In the genomic region with DNA sequence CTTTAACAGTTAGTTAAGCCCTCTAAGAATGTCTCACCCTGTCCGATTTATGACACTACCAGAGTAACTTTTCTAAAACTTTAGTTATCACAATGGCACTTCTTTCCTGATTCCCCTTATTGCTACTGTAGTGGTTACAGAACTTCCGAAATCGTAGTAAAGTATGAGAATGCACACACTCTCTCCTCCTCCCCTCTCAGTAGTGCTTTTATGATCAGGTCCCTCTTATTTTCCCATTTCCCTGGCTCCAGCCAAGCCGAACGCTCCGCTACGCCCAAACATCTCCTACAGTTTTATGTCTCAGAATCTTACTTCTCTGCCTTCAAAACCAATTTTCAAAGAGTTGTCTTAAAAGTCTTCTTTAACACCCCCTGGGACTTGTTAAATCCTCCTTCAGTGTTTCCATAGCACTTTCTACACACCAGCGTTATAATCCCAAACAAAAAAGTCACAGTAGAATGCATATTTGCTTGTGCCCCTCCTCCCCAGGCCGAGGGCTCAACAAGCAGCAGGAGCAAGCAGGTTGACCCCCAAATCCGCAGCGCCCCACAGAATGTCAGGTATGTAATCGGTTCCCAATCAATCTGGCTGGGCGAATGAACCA, we compare ENCODE assay signal across 8 cellular contexts. TPM values are rescaled to one million over a fixed set of nuclear protein-coding genes. Genes with fewer than 3 reads are reported as not detected.
DNase-seq lines count a peak whose midpoint lies in the region; ATAC-seq and TF ChIP-seq lines count a peak whose summit lies in the region.

No MANE protein-coding gene starts in this region.

- H3K27me3 ChIP-seq in HL-60 (ENCODE audit: insufficient read depth, poor library complexity, severe bottlenecking) = no peaks in the 10 kb centered on the region
- H3K27me3 ChIP-seq in ascending aorta = no peaks in the 10 kb centered on the region
- no peaks in the 10 kb centered on the region for H3K27me3 ChIP-seq in kidney epithelial cell (ENCODE audit: control insufficient read depth, insufficient read depth, low read length)
- no peaks in the 10 kb centered on the region for H3K27me3 ChIP-seq in testis

- peak; percentile 15 for DNase-seq in CD1c-positive myeloid dendritic cell (ENCODE audit: extremely low spot score)
- no peak for DNase-seq in HL-60 (ENCODE audit: low read depth in 1 of 2, low spot score in 1 of 2)
- no peak for DNase-seq in ascending aorta (ENCODE audit: low spot score in 2 of 2)
- no peak for DNase-seq in kidney epithelial cell (ENCODE audit: low read depth)
- DNase-seq in testis = peak; percentile 26
- no peak for DNase-seq in activated CD4-positive, CD25-positive, alpha-beta regulatory T cell treated with anti-CD3 and anti-CD28 coated beads, Interleukin-2, amount 50 U/mL, for 72 hours
- DNase-seq in activated CD4-positive, alpha-beta T cell treated with anti-CD3 and anti-CD28 coated beads, Interleukin-2, amount 50 U/mL, for 1 hour = no peak

- H3K36me3 ChIP-seq in ascending aorta = peaks cover 6 to 7% of the 10 kb centered on the region in 2 donors
- H3K36me3 ChIP-seq in kidney epithelial cell (ENCODE audit: control insufficient read depth, insufficient read depth, low read length) = no peaks in the 10 kb centered on the region
- H3K36me3 ChIP-seq in testis (ENCODE audit: low read depth, missing control alignments) = no peaks in the 10 kb centered on the region

- TF ChIP-seq POLR2A in testis (IDR thresholded peaks at IDR 0.05) = no peak

- TF ChIP-seq CTCF in HL-60 (IDR thresholded peaks at IDR 0.05; ENCODE audit: insufficient read depth, low read length) (no peak), ascending aorta (IDR thresholded peaks at IDR 0.05) (no peak), kidney epithelial cell (IDR thresholded peaks at IDR 0.05; ENCODE audit: insufficient read depth, low read length, poor library complexity, severe bottlenecking) (no peak), testis (IDR thresholded peaks at IDR 0.05) (no peak)

- ATAC-seq in GM19455 (IDR thresholded peaks at IDR 0.05; ENCODE audit: unreplicated experiment) = peak; percentile 30

- intact Hi-C loops in ascending aorta (cut with DNase I) (loop anchor here (1.0 to 5.0 kb wide), 3 partner anchors 95 to 270 kb away; a partner anchor contains a TSS), testis (cut with DNase I; ENCODE audit: low total_unique reads) (no loop called here)

- H3K27ac ChIP-seq in HL-60 (replicated peaks) (peak overlapping the region; percentile 73), ascending aorta (peak overlapping the region; percentile 35 to 68), testis (peak overlapping the region; percentile 49 to 81)

- H3K4me3 ChIP-seq in HL-60 (replicated peaks; ENCODE audit: insufficient read depth, low read length) (peak overlapping the region; percentile 65), ascending aorta (peak overlapping the region; percentile 65 to 91), kidney epithelial cell (ENCODE audit: low read depth, low read length) (peak overlapping the region; percentile 57), testis (peak overlapping the region; percentile 82 to 88)

- H3K4me1 ChIP-seq in ascending aorta (peaks cover 0 to 13% of the 10 kb centered on the region in 2 donors), testis (peaks cover 11% of the 10 kb centered on the region)

- WGBS in testis, 2 donors = 1 to 2% methylated on average over 13 of the region's 13 CpGs

- H3K9me3 ChIP-seq in ascending aorta (no peaks in the 10 kb centered on the region), testis (no peaks in the 10 kb centered on the region)

RNA-seq across cellular contexts. Expression of a gene that starts 0.7 kb away (rescaled TPM):
- 0.53 TPM for total RNA-seq in ascending aorta
- 35.2 and 36.1 TPM in 2 replicates for total RNA-seq in kidney epithelial cell
- 10 to 100 TPM; 16.8 to 24.6 TPM for total RNA-seq in testis
- polyA plus RNA-seq in testis (ENCODE audit: insufficient read depth, low read depth, low replicate concordance) = 18.9 TPM

Comparison
In these comparisons a context has a peak if more than half of its experiments do, and no peak if none do; other contexts are left out.
1. DNase-seq: peak in CD1c-positive myeloid dendritic cell (single experiment) and testis (single experiment); none in HL-60 (0 of 2), ascending aorta (0 of 2), kidney epithelial cell (single experiment), activated CD4-positive, CD25-positive, alpha-beta regulatory T cell treated with anti-CD3 and anti-CD28 coated beads, Interleukin-2, amount 50 U/mL, for 72 hours (single experiment) and activated CD4-positive, alpha-beta T cell treated with anti-CD3 and anti-CD28 coated beads, Interleukin-2, amount 50 U/mL, for 1 hour (single experiment).
2. RNA of a gene that starts 0.7 kb away (total RNA-seq): 35.2 to 36.1 TPM in kidney epithelial cell and 16.8 to 24.6 TPM in testis; 0.53 TPM in ascending aorta (single experiment); every median in the first group is over 10 times any median in the second.
3. Peak in every context shown above with its lines, with median percentiles within 50 percentile points of each other: H3K27ac ChIP-seq and H3K4me3 ChIP-seq.